ENCODE assay signal across 8 cellular contexts in genomic region chr2:237693281-237694039, GRCh38.
A peak's percentile ranks its signal among the peaks of the same experiment; 100 is the strongest.
DNase-seq lines count a peak whose midpoint lies in the region; ATAC-seq, FAIRE-seq and TF ChIP-seq lines count a peak whose summit lies in the region.

No MANE protein-coding gene starts in this region.

- H3K9me3 ChIP-seq in left ventricle myocardium inferior (replicated peaks) (no peaks in the 10 kb centered on the region), Panc1 (ENCODE audit: control insufficient read depth, insufficient read depth, low read depth, low read length) (no peaks in the 10 kb centered on the region)
- no peaks in the 10 kb centered on the region for H3K9me3 ChIP-seq in naive thymus-derived CD4-positive, alpha-beta T cell (ENCODE audit: control insufficient read depth in 2 of 3, low read length in 3 of 3)

- no peaks in the 10 kb centered on the region for H3K9me3 Mint-ChIP-seq in naive thymus-derived CD4-positive, alpha-beta T cell

- H3K36me3 ChIP-seq in left ventricle myocardium inferior, result no peaks in the 10 kb centered on the region
- peaks cover 3% of the 10 kb centered on the region; the same call in 1 of the 2 replicates for H3K36me3 ChIP-seq in Panc1 (ENCODE audit: control insufficient read depth, insufficient read depth, low read length)
- H3K36me3 ChIP-seq in naive thymus-derived CD4-positive, alpha-beta T cell (ENCODE audit: control insufficient read depth in 2 of 3, insufficient read depth in 3 of 3, low read length in 3 of 3), result peaks cover 0 to 9% (median 0%) of the 10 kb centered on the region in 3 experiments

- H3K27me3 Mint-ChIP-seq in naive thymus-derived CD4-positive, alpha-beta T cell, result no peaks in the 10 kb centered on the region

- H3K4me3 Mint-ChIP-seq in naive thymus-derived CD4-positive, alpha-beta T cell, result peak overlapping the region; percentile 86 to 98 (median 92)

- peak overlapping the region; percentile 89 to 98 (median 94) for H3K27ac Mint-ChIP-seq in naive thymus-derived CD4-positive, alpha-beta T cell

- peaks cover 69 to 86% (median 78%) of the 10 kb centered on the region in 7 donors for H3K4me1 Mint-ChIP-seq in naive thymus-derived CD4-positive, alpha-beta T cell

- TF ChIP-seq POLR2A in GM12892 (IDR thresholded peaks at IDR 0.05; ENCODE audit: low read depth, low read length), result no peak

- H3K36me3 Mint-ChIP-seq in naive thymus-derived CD4-positive, alpha-beta T cell, result peaks cover 0 to 18% (median 0%) of the 10 kb centered on the region in 5 donors

- POLR2A ChIA-PET in Panc1 (lab: Charles Lee), result interaction anchor here (0.7 kb wide), 1 partner anchor 307 kb away, joined by 3 read pairs; no protein-coding TSS in a partner anchor
- POLR2A ChIA-PET in naive thymus-derived CD4-positive, alpha-beta T cell (lab: Charles Lee), result interaction anchor here (0.9 to 12.7 kb wide), 5 partner anchors 11 to 265 kb away, joined by 3 to 349 read pairs (median 6); no protein-coding TSS in a partner anchor

- CTCF ChIA-PET in Panc1 (lab: Charles Lee), result no interaction called here
- CTCF ChIA-PET in naive thymus-derived CD4-positive, alpha-beta T cell (lab: Charles Lee), result interaction anchor here (1.0 to 11.8 kb wide), 3 partner anchors 14 to 51 kb away, joined by 5 to 111 read pairs (median 43); no protein-coding TSS in a partner anchor

- BruUV-seq in Panc1 (replicated peaks; lab: Mats Ljungman, UMichigan), result TSS peak; percentile 70

- DNase-seq in left ventricle myocardium inferior (no peak), Right ventricle myocardium superior (no peak), Panc1 (ENCODE audit: low read depth, low spot score) (peak; percentile 48), dermis blood vessel endothelial cell (peak; percentile 62), GM12892 (ENCODE audit: insufficient read length) (no peak)
- peak in 4 of 9 donors; percentile 22 to 42 (median 35) for DNase-seq in naive thymus-derived CD4-positive, alpha-beta T cell

- H3K4me3 ChIP-seq in left ventricle myocardium inferior (peak overlapping the region; percentile 94), Panc1 (ENCODE audit: low read depth in 2 of 2, low read length in 2 of 2) (peak overlapping the region; percentile 87 to 93)
- peak overlapping the region; percentile 82 for H3K4me3 ChIP-seq in naive thymus-derived CD4-positive, alpha-beta T cell (ENCODE audit: low read length)

- intact Hi-C loops in left ventricle myocardium inferior (cut with micrococcal nuclease) (no loop called here), Right ventricle myocardium superior (cut with DNase I) (no loop called here), Panc1 (cut with micrococcal nuclease; ENCODE audit: unreplicated experiment) (no loop called here)
- intact Hi-C loops in naive thymus-derived CD4-positive, alpha-beta T cell (cut with micrococcal nuclease), result loop anchor here (2.0 to 10.0 kb wide), 8 partner anchors 15 to 1709 kb away; partner anchors contain the start of genes PER2 (in 2 of the 2), SCLY (in 2 of the 2), UBE2F (in 2 of the 2) and HDAC4 (in 1 of the 2)

- FAIRE-seq in GM12892 (lab: Jason Lieb, UNC), result no peak

- H3K27ac ChIP-seq in left ventricle myocardium inferior (replicated peaks), result peak overlapping the region; percentile 94
- peak overlapping the region; percentile 96 for H3K27ac ChIP-seq in Panc1 (ENCODE audit: low read length)
- H3K27ac ChIP-seq in naive thymus-derived CD4-positive, alpha-beta T cell (ENCODE audit: low read depth, low read length), result peak overlapping the region; percentile 96

- H3K27me3 ChIP-seq in left ventricle myocardium inferior (ENCODE audit: low read depth) (no peaks in the 10 kb centered on the region), Panc1 (ENCODE audit: control insufficient read depth, insufficient read depth, low read length) (no peaks in the 10 kb centered on the region)
- H3K27me3 ChIP-seq in naive thymus-derived CD4-positive, alpha-beta T cell (ENCODE audit: control insufficient read depth in 2 of 2, insufficient read depth in 2 of 2, low read length in 2 of 2), result no peaks in the 10 kb centered on the region

- TF ChIP-seq CTCF in left ventricle myocardium inferior (IDR thresholded peaks at IDR 0.05; ENCODE audit: borderline replicate concordance) (no peak), Panc1 (IDR thresholded peaks at IDR 0.05) (no peak)

- no peak for ATAC-seq in Right ventricle myocardium superior (ENCODE audit: poor library complexity)
- ATAC-seq in Panc1, result no peak
- ATAC-seq in naive thymus-derived CD4-positive, alpha-beta T cell, result no peak
- ATAC-seq in HG03039 (IDR thresholded peaks at IDR 0.05; ENCODE audit: unreplicated experiment), result no peak
- ATAC-seq in HG02798 (IDR thresholded peaks at IDR 0.05; ENCODE audit: poor library complexity, unreplicated experiment), result no peak

- H3K4me1 ChIP-seq in left ventricle myocardium inferior (peaks cover 95% of the 10 kb centered on the region), Panc1 (ENCODE audit: control insufficient read depth, insufficient read depth, low read length) (peaks cover 56% of the 10 kb centered on the region)
- H3K4me1 ChIP-seq in naive thymus-derived CD4-positive, alpha-beta T cell (ENCODE audit: control insufficient read depth in 2 of 2, insufficient read depth in 2 of 2, low read length in 2 of 2), result peaks cover 61 to 68% of the 10 kb centered on the region in 2 donors

- in situ Hi-C loops in Panc1 (cut with HindIII; ENCODE audit: low pct_unique_long_range_greater_than_20kb, low sequenced_read_pairs), result no loop called here

Comparison
In these comparisons a context has a peak if more than half of its experiments do, and no peak if none do; other contexts are left out.
1. DNase-seq: peak in Panc1 (single experiment) and dermis blood vessel endothelial cell (single experiment); none in left ventricle myocardium inferior (single experiment), Right ventricle myocardium superior (single experiment) and GM12892 (single experiment).
2. intact Hi-C loops: an anchor here in naive thymus-derived CD4-positive, alpha-beta T cell (2.0 to 10.0 kb wide); none called in left ventricle myocardium inferior, Right ventricle myocardium superior and Panc1.
3. Peak in every context shown above with its lines, with median percentiles within 50 percentile points of each other: H3K27ac ChIP-seq and H3K4me3 ChIP-seq.